ENCODE assay signal across 8 cellular contexts in the genomic region with DNA sequence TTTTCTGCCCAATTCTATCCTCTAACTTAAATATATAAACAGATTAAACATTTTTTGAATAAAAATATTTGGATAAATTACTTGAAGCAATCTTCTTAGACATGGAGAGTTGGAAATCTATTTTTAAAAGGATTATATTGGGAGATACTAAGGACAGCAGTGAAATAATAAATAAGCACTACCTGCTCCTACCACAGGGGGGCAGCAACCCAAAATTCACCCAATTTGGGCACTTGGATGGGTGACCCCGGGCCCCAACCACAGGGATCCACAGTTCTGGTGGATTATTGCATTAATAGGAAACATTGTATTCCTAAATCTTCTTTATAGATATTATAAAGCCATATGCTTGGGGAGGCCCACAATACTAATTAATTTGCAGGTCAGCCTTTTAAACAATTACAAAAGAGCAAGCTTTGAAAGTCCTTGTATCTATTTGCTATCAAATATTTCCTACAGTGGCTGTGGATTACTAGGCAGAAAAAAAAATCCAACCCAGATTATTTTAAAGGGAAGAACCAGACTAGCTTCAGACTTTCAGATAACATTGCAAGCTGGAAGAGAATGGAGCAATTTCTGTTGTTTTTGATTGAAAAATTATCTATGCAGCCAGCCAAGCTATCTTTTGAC.
DNase-seq lines count a peak whose midpoint lies in the region; ATAC-seq and TF ChIP-seq lines count a peak whose summit lies in the region.

No MANE protein-coding gene starts in this region.

- no peaks in the 10 kb centered on the region for H3K9me3 Mint-ChIP-seq in activated CD4-positive, alpha-beta T cell treated with anti-CD3 and anti-CD28 coated beads, Interleukin-2, amount 10 ng/mL, durations not matched to agents 7 days and 5 days

- no peak overlapping the region for H3K27ac ChIP-seq in HL-60 (replicated peaks)

- no peak overlapping the region for H3K27ac Mint-ChIP-seq in activated CD4-positive, alpha-beta T cell treated with anti-CD3 and anti-CD28 coated beads, Interleukin-2, amount 10 ng/mL, durations not matched to agents 7 days and 5 days

- no peak for ATAC-seq in stimulated activated naive CD8-positive, alpha-beta T cell treated with anti-CD3 and anti-CD28 coated beads, Interleukin-15, Interleukin-2, amounts not matched to agents 100 U/mL and 50 U/mL, for 24 hours
- ATAC-seq in omental fat pad (ENCODE audit: low FRiP score): no peak
- ATAC-seq in GM19463 (IDR thresholded peaks at IDR 0.05; ENCODE audit: unreplicated experiment): no peak

- H3K4me3 Mint-ChIP-seq in activated CD4-positive, alpha-beta T cell treated with anti-CD3 and anti-CD28 coated beads, Interleukin-2, amount 10 ng/mL, durations not matched to agents 7 days and 5 days: no peak overlapping the region

- CTCF ChIA-PET in AG04449 (lab: Yijun Ruan, JAX): interaction anchor here (1.4 kb wide), 1 partner anchor 374 kb away, joined by 4 read pairs; no protein-coding TSS in a partner anchor
- CTCF ChIA-PET in activated CD4-positive, alpha-beta T cell treated with anti-CD3 and anti-CD28 coated beads, Interleukin-2, amount 10 ng/mL, durations not matched to agents 7 days and 5 days (lab: Charles Lee): no interaction called here

- TF ChIP-seq CTCF in AG04449 (IDR thresholded peaks at IDR 0.05; ENCODE audit: insufficient read depth, low read length, missing control alignments): peak; percentile 7
- peak; percentile 57; the same call in 2 of the 3 replicates for TF ChIP-seq CTCF in GM12872 (IDR thresholded peaks at IDR 0.05; ENCODE audit: insufficient read depth, low read depth, low read length)
- TF ChIP-seq CTCF in HL-60 (IDR thresholded peaks at IDR 0.05; ENCODE audit: insufficient read depth, low read length): peak; percentile 53
- TF ChIP-seq CTCF in omental fat pad (IDR thresholded peaks at IDR 0.05): peak in 1 of 3 donors; percentile 38

- H3K4me1 Mint-ChIP-seq in activated CD4-positive, alpha-beta T cell treated with anti-CD3 and anti-CD28 coated beads, Interleukin-2, amount 10 ng/mL, durations not matched to agents 7 days and 5 days: no peaks in the 10 kb centered on the region

- POLR2A ChIA-PET in AG04449 (lab: Yijun Ruan, JAX): no interaction called here
- POLR2A ChIA-PET in activated CD4-positive, alpha-beta T cell treated with anti-CD3 and anti-CD28 coated beads, Interleukin-2, amount 10 ng/mL, durations not matched to agents 7 days and 5 days (lab: Charles Lee): no interaction called here

- no peaks in the 10 kb centered on the region for H3K36me3 Mint-ChIP-seq in activated CD4-positive, alpha-beta T cell treated with anti-CD3 and anti-CD28 coated beads, Interleukin-2, amount 10 ng/mL, durations not matched to agents 7 days and 5 days (ENCODE audit: low read depth)

- H3K4me3 ChIP-seq in AG04449 (ENCODE audit: low read depth, low read length): no peak overlapping the region
- H3K4me3 ChIP-seq in HL-60 (replicated peaks; ENCODE audit: insufficient read depth, low read length): no peak overlapping the region

- DNase-seq in AG04449 (ENCODE audit: low read depth, low spot score) (no peak), HL-60 (ENCODE audit: low read depth in 1 of 2, low spot score in 1 of 2) (peak; percentile 3 to 35), iPS-NIHi11 (ENCODE audit: low spot score) (peak; percentile 79), omental fat pad (ENCODE audit: low spot score) (no peak)
- peak; percentile 47 for DNase-seq in activated CD4-positive, alpha-beta T cell treated with anti-CD3 and anti-CD28 coated beads, Interleukin-2, amount 10 ng/mL, durations not matched to agents 7 days and 5 days
- DNase-seq in stimulated activated naive CD8-positive, alpha-beta T cell treated with anti-CD3 and anti-CD28 coated beads, Interleukin-15, Interleukin-2, amounts not matched to agents 100 U/mL and 50 U/mL, for 24 hours: peak; percentile 53

- H3K27me3 Mint-ChIP-seq in activated CD4-positive, alpha-beta T cell treated with anti-CD3 and anti-CD28 coated beads, Interleukin-2, amount 10 ng/mL, durations not matched to agents 7 days and 5 days: no peaks in the 10 kb centered on the region

- H3K27me3 ChIP-seq in HL-60 (ENCODE audit: insufficient read depth, poor library complexity, severe bottlenecking): no peaks in the 10 kb centered on the region

Comparison
In these comparisons a context has a peak if more than half of its experiments do, and no peak if none do; other contexts are left out.
1. DNase-seq: peak in HL-60 (2 of 2), activated CD4-positive, alpha-beta T cell treated with anti-CD3 and anti-CD28 coated beads, Interleukin-2, amount 10 ng/mL, durations not matched to agents 7 days and 5 days (single experiment), iPS-NIHi11 (single experiment) and stimulated activated naive CD8-positive, alpha-beta T cell treated with anti-CD3 and anti-CD28 coated beads, Interleukin-15, Interleukin-2, amounts not matched to agents 100 U/mL and 50 U/mL, for 24 hours (single experiment); none in AG04449 (single experiment) and omental fat pad (single experiment).